17 cellular contexts compared by ENCODE assay signal in genomic region chr17:77580956-77581355, GRCh38.
DNase-seq lines count a peak whose midpoint lies in the region; ATAC-seq and TF ChIP-seq lines count a peak whose summit lies in the region.
"Had no signal": no experiment of that assay in that cellular context is flagged by ENCODE, and none has a peak within 500 bp of the region (broad histone marks: within the 10 kb centered on the region; RNA-seq: fewer than 3 reads in every experiment).

No MANE protein-coding gene starts in this region.

- POLR2A ChIA-PET in RWPE1 (lab: Yijun Ruan, JAX; ENCODE audit: low non-redundant PET), result no interaction called here

- no peaks in the 10 kb centered on the region for H3K9me3 ChIP-seq in endodermal cell (ENCODE audit: control insufficient read depth, low read length)
- H3K9me3 ChIP-seq: SJCRH30 had no signal

- intact Hi-C loops in sciatic nerve (cut with DNase I), result no loop called here

- CTCF ChIA-PET in RWPE1 (lab: Yijun Ruan, JAX), result no interaction called here

- H3K4me1 Mint-ChIP-seq in endodermal cell (no peaks in the 10 kb centered on the region), glutamatergic neuron (ENCODE audit: low read depth, unreplicated experiment) (peaks cover 1% of the 10 kb centered on the region)

- no peak overlapping the region for H3K9ac ChIP-seq in endodermal cell (ENCODE audit: extremely low read depth, low read length, poor library complexity, severe bottlenecking)

- WGBS in endodermal cell (ENCODE audit: insufficient coverage in 1 of 2, insufficient read length in 1 of 2), 2 experiments, result 41 to 50% methylated on average over 3 of the region's 3 CpGs

- ATAC-seq in sciatic nerve, result no peak
- no peak for ATAC-seq in HG02938 (IDR thresholded peaks at IDR 0.05; ENCODE audit: unreplicated experiment)
- ATAC-seq: Right ventricle myocardium inferior had no signal

- H3K27me3 ChIP-seq in endodermal cell (ENCODE audit: control insufficient read depth, insufficient read depth, low read length, poor library complexity, severe bottlenecking), result no peaks in the 10 kb centered on the region

- peaks cover 10% of the 10 kb centered on the region for H3K27me3 Mint-ChIP-seq in endodermal cell (ENCODE audit: insufficient read depth)
- H3K27me3 Mint-ChIP-seq in glutamatergic neuron (ENCODE audit: unreplicated experiment), result peaks cover 7% of the 10 kb centered on the region

- H3K4me1 ChIP-seq in endodermal cell (ENCODE audit: control insufficient read depth, insufficient read depth, low read length), result no peaks in the 10 kb centered on the region
- H3K4me1 ChIP-seq: SJCRH30 had no signal

- H3K4me3 ChIP-seq in endodermal cell (ENCODE audit: low read length), result no peak overlapping the region
- H3K4me3 ChIP-seq: SJCRH30 had no signal

- peaks cover 4% of the 10 kb centered on the region for H3K9me3 Mint-ChIP-seq in endodermal cell
- H3K9me3 Mint-ChIP-seq in glutamatergic neuron (ENCODE audit: unreplicated experiment), result peaks cover 2% of the 10 kb centered on the region

- H3K27ac Mint-ChIP-seq in endodermal cell (no peak overlapping the region), glutamatergic neuron (ENCODE audit: unreplicated experiment) (no peak overlapping the region)

- no peak for TF ChIP-seq CTCF in RWPE1 (conservative IDR thresholded peaks at IDR 0.05; ENCODE audit: low read depth)
- TF ChIP-seq CTCF in endodermal cell (conservative IDR thresholded peaks at IDR 0.05), result no peak
- no peak for TF ChIP-seq CTCF in GM13976 (IDR thresholded peaks at IDR 0.05; ENCODE audit: borderline replicate concordance, control extremely low read depth, extremely low read depth, insufficient read depth, missing control alignments)
- TF ChIP-seq CTCF in glutamatergic neuron (IDR thresholded peaks at IDR 0.05; ENCODE audit: partially characterized antibody, unreplicated experiment), result no peak

- DNase-seq in CD1c-positive myeloid dendritic cell (ENCODE audit: extremely low spot score) (peak; percentile 47), RWPE1 (ENCODE audit: low spot score) (no peak), endodermal cell (peak; percentile 22), sciatic nerve (ENCODE audit: low spot score) (peak; percentile 22), GM13976 (ENCODE audit: low spot score) (no peak), glutamatergic neuron (no peak)
- DNase-seq: C1 segment of cervical spinal cord, Calu3, GF-D8, NCI-H1105 treated with DMSO at 0.1 percent for 48 hours, NCI-H146, NCI-H1930, NCI-H2107, NCI-H774, SJCRH30 had no signal

- in situ Hi-C loops in GM13976 (cut with MboI; ENCODE audit: low sequenced_read_pairs, unreplicated experiment), result no loop called here

- no peak overlapping the region for H3K4me3 Mint-ChIP-seq in endodermal cell
- H3K4me3 Mint-ChIP-seq in glutamatergic neuron (ENCODE audit: unreplicated experiment), result no peak overlapping the region

- H3K36me3 Mint-ChIP-seq in endodermal cell (ENCODE audit: low read depth) (no peaks in the 10 kb centered on the region), glutamatergic neuron (ENCODE audit: unreplicated experiment) (no peaks in the 10 kb centered on the region)

- H3K27ac ChIP-seq in RWPE1 (peak overlapping the region; percentile 53), endodermal cell (ENCODE audit: low read depth, low read length) (no peak overlapping the region)
- H3K27ac ChIP-seq: SJCRH30 had no signal

- no peaks in the 10 kb centered on the region for H3K36me3 ChIP-seq in endodermal cell (ENCODE audit: control insufficient read depth, insufficient read depth, low read length)
- H3K36me3 ChIP-seq: SJCRH30 had no signal

Comparison
In these comparisons a context has a peak if more than half of its experiments do, and no peak if none do; other contexts are left out.
1. DNase-seq: peak in CD1c-positive myeloid dendritic cell (single experiment), endodermal cell (single experiment) and sciatic nerve (single experiment); none in RWPE1 (single experiment), GM13976 (single experiment) and glutamatergic neuron (single experiment).